2 cellular contexts compared by ENCODE assay signal in the genomic region with DNA sequence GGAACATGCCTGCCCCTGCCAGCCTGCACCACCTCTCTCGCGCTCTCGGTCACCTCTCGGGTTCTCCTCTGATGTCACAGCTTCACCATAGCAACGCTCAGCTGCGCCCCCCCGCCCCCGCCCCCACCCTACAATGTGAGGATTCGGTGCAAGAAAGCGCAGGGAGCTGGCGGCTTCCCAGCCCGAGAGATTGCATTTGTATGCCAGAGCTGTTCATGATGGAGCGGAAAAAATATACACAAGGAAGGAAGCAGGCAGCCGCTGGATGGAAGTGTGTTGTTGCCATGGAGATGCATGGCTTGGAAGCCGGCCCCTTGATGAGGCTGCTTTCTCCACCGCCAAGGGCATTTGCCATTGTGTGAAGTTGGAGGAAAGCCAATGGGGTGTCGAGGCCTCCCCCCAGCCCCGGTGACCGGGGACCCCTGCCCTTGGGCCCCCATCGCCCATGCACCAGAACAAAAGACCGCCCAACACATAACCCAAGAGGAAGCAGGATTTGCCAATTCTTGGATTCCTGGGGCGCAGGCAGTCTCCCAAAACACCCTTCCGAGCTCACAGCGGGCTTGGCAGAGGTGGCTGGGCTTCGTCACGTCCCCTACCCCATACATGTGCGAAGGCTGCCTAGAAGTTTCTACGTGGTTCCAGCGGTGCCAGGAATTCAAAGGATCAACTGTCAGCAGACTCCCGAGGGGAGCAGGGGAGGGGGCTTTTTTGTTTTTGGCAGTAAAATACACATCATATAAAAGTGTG.
TF ChIP-seq lines count a peak whose summit lies in the region.

No MANE protein-coding gene starts in this region.

TF ChIP-seq in H1, 55 proteins besides CTCF, POLR2A, EP300 and RAD21:
- TF ChIP-seq, protein P1, sequence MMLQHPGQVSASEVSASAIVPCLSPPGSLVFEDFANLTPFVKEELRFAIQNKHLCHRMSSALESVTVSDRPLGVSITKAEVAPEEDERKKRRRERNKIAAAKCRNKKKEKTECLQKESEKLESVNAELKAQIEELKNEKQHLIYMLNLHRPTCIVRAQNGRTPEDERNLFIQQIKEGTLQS (IDR thresholded peaks at IDR 0.05; ENCODE audit: insufficient read depth, low read depth, low read length): no peak
- no peak for TF ChIP-seq CHD1 (IDR thresholded peaks at IDR 0.05; ENCODE audit: low read depth, low read length)
- TF ChIP-seq BRCA1 (IDR thresholded peaks at IDR 0.05; ENCODE audit: low read depth, low read length): no peak
- no peak for TF ChIP-seq SRF (IDR thresholded peaks at IDR 0.05; ENCODE audit: low read depth, low read length)
- no peak for TF ChIP-seq NANOG (IDR thresholded peaks at IDR 0.05; ENCODE audit: insufficient read depth, low read depth, low read length, poor library complexity, severe bottlenecking)
- TF ChIP-seq RXRA (IDR thresholded peaks at IDR 0.05; ENCODE audit: insufficient read depth, low read depth, low read length): no peak
- no peak for TF ChIP-seq BACH1 (IDR thresholded peaks at IDR 0.05; ENCODE audit: low read length)
- no peak for TF ChIP-seq KDM4A (IDR thresholded peaks at IDR 0.05; ENCODE audit: low read depth, low read length, severe bottlenecking)
- TF ChIP-seq JUND (IDR thresholded peaks at IDR 0.05; ENCODE audit: low read length): no peak
- TF ChIP-seq, protein P2, sequence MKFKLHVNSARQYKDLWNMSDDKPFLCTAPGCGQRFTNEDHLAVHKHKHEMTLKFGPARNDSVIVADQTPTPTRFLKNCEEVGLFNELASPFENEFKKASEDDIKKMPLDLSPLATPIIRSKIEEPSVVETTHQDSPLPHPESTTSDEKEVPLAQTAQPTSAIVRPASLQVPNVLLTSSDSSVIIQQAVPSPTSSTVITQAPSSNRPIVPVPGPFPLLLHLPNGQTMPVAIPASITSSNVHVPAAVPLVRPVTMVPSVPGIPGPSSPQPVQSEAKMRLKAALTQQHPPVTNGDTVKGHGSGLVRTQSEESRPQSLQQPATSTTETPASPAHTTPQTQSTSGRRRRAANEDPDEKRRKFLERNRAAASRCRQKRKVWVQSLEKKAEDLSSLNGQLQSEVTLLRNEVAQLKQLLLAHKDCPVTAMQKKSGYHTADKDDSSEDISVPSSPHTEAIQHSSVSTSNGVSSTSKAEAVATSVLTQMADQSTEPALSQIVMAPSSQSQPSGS (IDR thresholded peaks at IDR 0.05; ENCODE audit: low read length): no peak
- TF ChIP-seq PHF8 (conservative IDR thresholded peaks at IDR 0.05; ENCODE audit: low read depth, low read length): no peak
- no peak for TF ChIP-seq FOSL1 (IDR thresholded peaks at IDR 0.05; ENCODE audit: insufficient read depth, low read depth, low read length)
- no peak for TF ChIP-seq SUZ12 (IDR thresholded peaks at IDR 0.05; ENCODE audit: low read length)
- TF ChIP-seq POU5F1 (IDR thresholded peaks at IDR 0.05; ENCODE audit: low read depth, low read length): no peak
- no peak for TF ChIP-seq USF2 (IDR thresholded peaks at IDR 0.05; ENCODE audit: low read length)
- TF ChIP-seq RNF2 (IDR thresholded peaks at IDR 0.05; ENCODE audit: borderline replicate concordance, low read depth, low read length, missing control alignments, poor library complexity, severe bottlenecking): no peak
- TF ChIP-seq HDAC6 (IDR thresholded peaks at IDR 0.05; ENCODE audit: low read depth, low read length): no peak

TF ChIP-seq in SK-N-SH, 30 proteins besides CTCF, POLR2A, EP300 and RAD21:
- TF ChIP-seq ELF1 (IDR thresholded peaks at IDR 0.05): no peak
- no peak for TF ChIP-seq SMC3 (IDR thresholded peaks at IDR 0.05; ENCODE audit: low read depth, low read length)
- no peak for TF ChIP-seq JUND (IDR thresholded peaks at IDR 0.05)
- TF ChIP-seq GABPA (IDR thresholded peaks at IDR 0.05; ENCODE audit: low read depth): no peak
